ENCODE assay signal across 26 cellular contexts in genomic region chr4:10643600-10644425, GRCh38. TPM values are rescaled to one million over a fixed set of nuclear protein-coding genes. Genes with fewer than 3 reads are reported as not detected.
"Had no signal": no experiment of that assay in that cellular context is flagged by ENCODE, and none has a peak within 500 bp of the region (broad histone marks: within the 10 kb centered on the region; RNA-seq: fewer than 3 reads in every experiment).

No MANE protein-coding gene starts in this region.

- H3K4me3 Mint-ChIP-seq: activated naive CD8-positive, alpha-beta T cell; activated T-cell treated with anti-CD3 and anti-CD28 coated beads, Interleukin-2, amount 50 U/mL, for 24 hours; activated T-helper 17 cell treated with anti-CD3 and anti-CD28 coated beads, Interleukin-2, amount 50 U/mL, for 72 hours; endodermal cell; natural killer cell had no signal

- H3K27ac Mint-ChIP-seq: activated naive CD8-positive, alpha-beta T cell; activated T-cell treated with anti-CD3 and anti-CD28 coated beads, Interleukin-2, amount 50 U/mL, for 24 hours; activated T-helper 17 cell treated with anti-CD3 and anti-CD28 coated beads, Interleukin-2, amount 50 U/mL, for 72 hours; endodermal cell; natural killer cell had no signal

- H3K27me3 ChIP-seq: adrenal gland, ascending aorta, heart left ventricle, ovary, right atrium auricular region, upper lobe of left lung had no signal

- H3K27ac ChIP-seq: adrenal gland, ascending aorta, coronary artery, epithelial cell of prostate, heart left ventricle, left ventricle myocardium inferior, ovary, psoas muscle, right atrium auricular region, thoracic aorta, upper lobe of left lung had no signal

- H3K9me3 Mint-ChIP-seq: activated T-cell treated with anti-CD3 and anti-CD28 coated beads, Interleukin-2, amount 50 U/mL, for 24 hours; activated T-helper 17 cell treated with anti-CD3 and anti-CD28 coated beads, Interleukin-2, amount 50 U/mL, for 72 hours; natural killer cell had no signal

- H3K4me1 Mint-ChIP-seq: activated T-helper 17 cell treated with anti-CD3 and anti-CD28 coated beads, Interleukin-2, amount 50 U/mL, for 72 hours had no signal

- H3K36me3 Mint-ChIP-seq: activated naive CD8-positive, alpha-beta T cell; natural killer cell had no signal

- FAIRE-seq: kidney, TTC549 had no signal

- H3K4me1 ChIP-seq: adrenal gland, ascending aorta, left ventricle myocardium inferior, psoas muscle, right atrium auricular region, upper lobe of left lung had no signal

- H3K27me3 Mint-ChIP-seq: activated naive CD8-positive, alpha-beta T cell; activated T-helper 17 cell treated with anti-CD3 and anti-CD28 coated beads, Interleukin-2, amount 50 U/mL, for 72 hours had no signal

- H3K36me3 ChIP-seq: adrenal gland, ascending aorta, heart left ventricle, left ventricle myocardium inferior, ovary, right atrium auricular region, thoracic aorta, upper lobe of left lung had no signal

- ATAC-seq: activated T-helper 17 cell treated with anti-CD3 and anti-CD28 coated beads, Interleukin-2, amount 50 U/mL, for 72 hours; heart left ventricle; natural killer cell; psoas muscle had no signal

- DNase-seq: activated CD8-positive, alpha-beta memory T cell treated with anti-CD3 and anti-CD28 coated beads for 24 hours; activated CD8-positive, alpha-beta memory T cell treated with anti-CD3 and anti-CD28 coated beads, Interleukin-2, amount 50 U/mL, for 4 hours; activated T-cell treated with anti-CD3 and anti-CD28 coated beads, Interleukin-2, amount 50 U/mL, for 24 hours; adrenal gland; cerebellar nuclear complex; endodermal cell; heart left ventricle; kidney; left ventricle myocardium inferior; midbrain; natural killer cell; ovary; psoas muscle; stimulated activated CD4-positive, alpha-beta T cell treated with anti-CD3 and anti-CD28 coated beads, Interleukin-4, amount 100 ng/mL, for 24 hours; stimulated activated naive CD4-positive, alpha-beta T cell treated with Interleukin-2 at 50 U/mL for 16 hours; T-helper 1 cell; upper lobe of left lung had no signal

- H3K4me3 ChIP-seq: adrenal gland, ascending aorta, coronary artery, heart left ventricle, left ventricle myocardium inferior, ovary, psoas muscle, right atrium auricular region, thoracic aorta, upper lobe of left lung had no signal

- H3K9me3 ChIP-seq: adrenal gland, ascending aorta, ovary, psoas muscle, right atrium auricular region, thoracic aorta, upper lobe of left lung had no signal

RNA-seq across cellular contexts. Expression of gene CLNK, which starts 40.8 kb away (rescaled TPM):
- total RNA-seq: activated T-helper 17 cell treated with anti-CD3 and anti-CD28 coated beads, Interleukin-2, amount 50 U/mL, for 72 hours; ascending aorta; endodermal cell; left ventricle myocardium inferior; lung microvascular endothelial cell; right atrium auricular region; thoracic aorta had no signal
